In the genomic region with DNA sequence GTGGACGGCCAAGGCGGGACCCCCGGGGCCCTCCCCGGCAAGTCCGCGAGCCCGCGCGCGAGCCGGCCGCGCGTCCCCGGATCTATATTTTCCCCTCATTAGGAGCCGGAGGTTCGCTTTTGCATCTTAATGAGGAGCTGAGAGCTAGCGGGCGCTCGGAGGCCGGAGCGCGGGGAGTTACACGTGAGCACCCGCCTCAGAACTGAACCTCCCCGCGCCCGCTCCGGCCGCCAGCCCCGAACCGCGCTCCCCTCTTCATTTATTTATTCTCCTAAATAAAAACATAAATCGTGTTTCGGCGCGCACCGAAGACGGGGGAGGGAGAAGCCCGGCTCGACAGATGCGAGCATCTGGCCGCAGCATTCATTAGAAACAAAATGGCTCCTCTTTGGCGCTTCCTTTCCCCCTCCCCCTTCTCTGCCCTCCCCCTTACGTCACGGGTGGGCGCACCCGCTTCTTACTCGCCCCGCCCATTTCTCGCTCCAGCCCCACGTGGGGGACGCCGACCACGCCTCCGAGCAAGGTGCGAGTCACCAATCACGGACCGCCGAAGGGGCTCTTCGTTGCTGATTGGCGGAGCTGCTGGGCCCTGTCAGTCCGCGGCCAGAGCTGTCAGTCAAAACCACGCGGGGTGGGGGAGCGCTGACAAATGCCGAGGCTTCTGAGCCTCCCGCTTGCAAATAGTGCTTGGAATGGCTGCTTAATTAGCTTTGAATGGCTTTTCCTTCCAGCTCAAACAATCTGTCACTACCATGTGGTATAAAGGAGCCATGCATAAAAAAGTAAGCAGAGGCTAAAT, we compare ENCODE assay signal across 1 cellular context.
TF ChIP-seq lines count a peak whose summit lies in the region.

No MANE protein-coding gene starts in this region.

TF ChIP-seq in HepG2, 621 proteins besides CTCF, POLR2A, EP300 and RAD21 (continued from another document and continues in another):
- TF ChIP-seq, protein P1, sequence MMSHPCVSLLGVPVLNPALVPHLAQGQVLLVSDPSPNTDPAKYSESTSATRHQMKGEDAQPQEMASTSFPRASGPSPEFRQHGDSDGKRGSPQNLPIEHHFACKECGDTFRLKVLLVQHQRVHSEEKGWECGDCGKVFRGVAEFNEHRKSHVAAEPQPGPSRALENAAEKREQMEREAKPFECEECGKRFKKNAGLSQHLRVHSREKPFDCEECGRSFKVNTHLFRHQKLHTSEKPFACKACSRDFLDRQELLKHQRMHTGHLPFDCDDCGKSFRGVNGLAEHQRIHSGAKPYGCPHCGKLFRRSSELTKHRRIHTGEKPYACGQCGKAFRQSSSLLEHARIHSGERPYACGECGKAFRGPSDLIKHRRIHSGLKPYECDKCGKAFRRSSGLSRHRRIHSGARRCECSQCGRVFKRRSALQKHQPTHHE (CRISPR knock-in tag; IDR thresholded peaks at IDR 0.05; ENCODE audit: borderline replicate concordance), result no peak
- TF ChIP-seq, protein P2, sequence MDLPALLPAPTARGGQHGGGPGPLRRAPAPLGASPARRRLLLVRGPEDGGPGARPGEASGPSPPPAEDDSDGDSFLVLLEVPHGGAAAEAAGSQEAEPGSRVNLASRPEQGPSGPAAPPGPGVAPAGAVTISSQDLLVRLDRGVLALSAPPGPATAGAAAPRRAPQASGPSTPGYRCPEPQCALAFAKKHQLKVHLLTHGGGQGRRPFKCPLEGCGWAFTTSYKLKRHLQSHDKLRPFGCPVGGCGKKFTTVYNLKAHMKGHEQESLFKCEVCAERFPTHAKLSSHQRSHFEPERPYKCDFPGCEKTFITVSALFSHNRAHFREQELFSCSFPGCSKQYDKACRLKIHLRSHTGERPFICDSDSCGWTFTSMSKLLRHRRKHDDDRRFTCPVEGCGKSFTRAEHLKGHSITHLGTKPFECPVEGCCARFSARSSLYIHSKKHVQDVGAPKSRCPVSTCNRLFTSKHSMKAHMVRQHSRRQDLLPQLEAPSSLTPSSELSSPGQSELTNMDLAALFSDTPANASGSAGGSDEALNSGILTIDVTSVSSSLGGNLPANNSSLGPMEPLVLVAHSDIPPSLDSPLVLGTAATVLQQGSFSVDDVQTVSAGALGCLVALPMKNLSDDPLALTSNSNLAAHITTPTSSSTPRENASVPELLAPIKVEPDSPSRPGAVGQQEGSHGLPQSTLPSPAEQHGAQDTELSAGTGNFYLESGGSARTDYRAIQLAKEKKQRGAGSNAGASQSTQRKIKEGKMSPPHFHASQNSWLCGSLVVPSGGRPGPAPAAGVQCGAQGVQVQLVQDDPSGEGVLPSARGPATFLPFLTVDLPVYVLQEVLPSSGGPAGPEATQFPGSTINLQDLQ (CRISPR knock-in tag; IDR thresholded peaks at IDR 0.05), result no peak
- TF ChIP-seq, protein P3, sequence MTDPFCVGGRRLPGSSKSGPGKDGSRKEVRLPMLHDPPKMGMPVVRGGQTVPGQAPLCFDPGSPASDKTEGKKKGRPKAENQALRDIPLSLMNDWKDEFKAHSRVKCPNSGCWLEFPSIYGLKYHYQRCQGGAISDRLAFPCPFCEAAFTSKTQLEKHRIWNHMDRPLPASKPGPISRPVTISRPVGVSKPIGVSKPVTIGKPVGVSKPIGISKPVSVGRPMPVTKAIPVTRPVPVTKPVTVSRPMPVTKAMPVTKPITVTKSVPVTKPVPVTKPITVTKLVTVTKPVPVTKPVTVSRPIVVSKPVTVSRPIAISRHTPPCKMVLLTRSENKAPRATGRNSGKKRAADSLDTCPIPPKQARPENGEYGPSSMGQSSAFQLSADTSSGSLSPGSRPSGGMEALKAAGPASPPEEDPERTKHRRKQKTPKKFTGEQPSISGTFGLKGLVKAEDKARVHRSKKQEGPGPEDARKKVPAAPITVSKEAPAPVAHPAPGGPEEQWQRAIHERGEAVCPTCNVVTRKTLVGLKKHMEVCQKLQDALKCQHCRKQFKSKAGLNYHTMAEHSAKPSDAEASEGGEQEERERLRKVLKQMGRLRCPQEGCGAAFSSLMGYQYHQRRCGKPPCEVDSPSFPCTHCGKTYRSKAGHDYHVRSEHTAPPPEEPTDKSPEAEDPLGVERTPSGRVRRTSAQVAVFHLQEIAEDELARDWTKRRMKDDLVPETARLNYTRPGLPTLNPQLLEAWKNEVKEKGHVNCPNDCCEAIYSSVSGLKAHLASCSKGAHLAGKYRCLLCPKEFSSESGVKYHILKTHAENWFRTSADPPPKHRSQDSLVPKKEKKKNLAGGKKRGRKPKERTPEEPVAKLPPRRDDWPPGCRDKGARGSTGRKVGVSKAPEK (CRISPR knock-in tag; IDR thresholded peaks at IDR 0.05; ENCODE audit: borderline replicate concordance), result peak; percentile 88; the same call in 1 of the 2 replicates
- peak; percentile 71 for TF ChIP-seq TCF7 (IDR thresholded peaks at IDR 0.05; ENCODE audit: low read depth)
- no peak for TF ChIP-seq KLF9 (CRISPR knock-in tag; IDR thresholded peaks at IDR 0.05; ENCODE audit: low read depth)
- TF ChIP-seq PHB2 (IDR thresholded peaks at IDR 0.05; ENCODE audit: partially characterized antibody), result no peak
- no peak for TF ChIP-seq SRSF9 (IDR thresholded peaks at IDR 0.05; ENCODE audit: borderline replicate concordance, insufficient read depth, low read depth, low read length, poor library complexity, severe bottlenecking)
- TF ChIP-seq ARNT2 (CRISPR knock-in tag; IDR thresholded peaks at IDR 0.05; ENCODE audit: low read depth), result no peak
- no peak for TF ChIP-seq ZNF850 (CRISPR knock-in tag; conservative IDR thresholded peaks at IDR 0.05)
- TF ChIP-seq XBP1 (CRISPR knock-in tag; IDR thresholded peaks at IDR 0.05), result no peak
- TF ChIP-seq, protein P4, sequence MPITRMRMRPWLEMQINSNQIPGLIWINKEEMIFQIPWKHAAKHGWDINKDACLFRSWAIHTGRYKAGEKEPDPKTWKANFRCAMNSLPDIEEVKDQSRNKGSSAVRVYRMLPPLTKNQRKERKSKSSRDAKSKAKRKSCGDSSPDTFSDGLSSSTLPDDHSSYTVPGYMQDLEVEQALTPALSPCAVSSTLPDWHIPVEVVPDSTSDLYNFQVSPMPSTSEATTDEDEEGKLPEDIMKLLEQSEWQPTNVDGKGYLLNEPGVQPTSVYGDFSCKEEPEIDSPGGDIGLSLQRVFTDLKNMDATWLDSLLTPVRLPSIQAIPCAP (CRISPR knock-in tag; IDR thresholded peaks at IDR 0.05; ENCODE audit: low read depth), result no peak
- no peak for TF ChIP-seq ZFP90 (CRISPR knock-in tag; IDR thresholded peaks at IDR 0.05; ENCODE audit: borderline replicate concordance)
- TF ChIP-seq, protein P5, sequence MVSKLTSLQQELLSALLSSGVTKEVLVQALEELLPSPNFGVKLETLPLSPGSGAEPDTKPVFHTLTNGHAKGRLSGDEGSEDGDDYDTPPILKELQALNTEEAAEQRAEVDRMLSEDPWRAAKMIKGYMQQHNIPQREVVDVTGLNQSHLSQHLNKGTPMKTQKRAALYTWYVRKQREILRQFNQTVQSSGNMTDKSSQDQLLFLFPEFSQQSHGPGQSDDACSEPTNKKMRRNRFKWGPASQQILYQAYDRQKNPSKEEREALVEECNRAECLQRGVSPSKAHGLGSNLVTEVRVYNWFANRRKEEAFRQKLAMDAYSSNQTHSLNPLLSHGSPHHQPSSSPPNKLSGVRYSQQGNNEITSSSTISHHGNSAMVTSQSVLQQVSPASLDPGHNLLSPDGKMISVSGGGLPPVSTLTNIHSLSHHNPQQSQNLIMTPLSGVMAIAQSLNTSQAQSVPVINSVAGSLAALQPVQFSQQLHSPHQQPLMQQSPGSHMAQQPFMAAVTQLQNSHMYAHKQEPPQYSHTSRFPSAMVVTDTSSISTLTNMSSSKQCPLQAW (CRISPR knock-in tag; IDR thresholded peaks at IDR 0.05), result peak; percentile 94
- TF ChIP-seq, protein P6, sequence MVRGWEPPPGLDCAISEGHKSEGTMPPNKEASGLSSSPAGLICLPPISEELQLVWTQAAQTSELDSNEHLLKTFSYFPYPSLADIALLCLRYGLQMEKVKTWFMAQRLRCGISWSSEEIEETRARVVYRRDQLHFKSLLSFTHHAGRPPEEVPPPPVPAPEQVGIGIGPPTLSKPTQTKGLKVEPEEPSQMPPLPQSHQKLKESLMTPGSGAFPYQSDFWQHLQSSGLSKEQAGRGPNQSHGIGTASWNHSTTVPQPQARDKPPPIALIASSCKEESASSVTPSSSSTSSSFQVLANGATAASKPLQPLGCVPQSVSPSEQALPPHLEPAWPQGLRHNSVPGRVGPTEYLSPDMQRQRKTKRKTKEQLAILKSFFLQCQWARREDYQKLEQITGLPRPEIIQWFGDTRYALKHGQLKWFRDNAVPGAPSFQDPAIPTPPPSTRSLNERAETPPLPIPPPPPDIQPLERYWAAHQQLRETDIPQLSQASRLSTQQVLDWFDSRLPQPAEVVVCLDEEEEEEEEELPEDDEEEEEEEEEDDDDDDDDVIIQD (CRISPR knock-in tag; IDR thresholded peaks at IDR 0.05; ENCODE audit: low read depth), result no peak
- TF ChIP-seq ZKSCAN1 (IDR thresholded peaks at IDR 0.05; ENCODE audit: low read length), result no peak
- no peak for TF ChIP-seq ZNF652 (CRISPR knock-in tag; IDR thresholded peaks at IDR 0.05; ENCODE audit: borderline replicate concordance, low read depth)
- no peak for TF ChIP-seq ZNF7 (CRISPR knock-in tag; IDR thresholded peaks at IDR 0.05)
- TF ChIP-seq, protein P7, sequence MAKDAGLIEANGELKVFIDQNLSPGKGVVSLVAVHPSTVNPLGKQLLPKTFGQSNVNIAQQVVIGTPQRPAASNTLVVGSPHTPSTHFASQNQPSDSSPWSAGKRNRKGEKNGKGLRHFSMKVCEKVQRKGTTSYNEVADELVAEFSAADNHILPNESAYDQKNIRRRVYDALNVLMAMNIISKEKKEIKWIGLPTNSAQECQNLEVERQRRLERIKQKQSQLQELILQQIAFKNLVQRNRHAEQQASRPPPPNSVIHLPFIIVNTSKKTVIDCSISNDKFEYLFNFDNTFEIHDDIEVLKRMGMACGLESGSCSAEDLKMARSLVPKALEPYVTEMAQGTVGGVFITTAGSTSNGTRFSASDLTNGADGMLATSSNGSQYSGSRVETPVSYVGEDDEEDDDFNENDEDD (CRISPR knock-in tag; IDR thresholded peaks at IDR 0.05; ENCODE audit: borderline replicate concordance), result peak; percentile 22; the same call in 1 of the 2 replicates
- TF ChIP-seq BCL6 (CRISPR knock-in tag; IDR thresholded peaks at IDR 0.05), result peak; percentile 59
- TF ChIP-seq, protein P8, sequence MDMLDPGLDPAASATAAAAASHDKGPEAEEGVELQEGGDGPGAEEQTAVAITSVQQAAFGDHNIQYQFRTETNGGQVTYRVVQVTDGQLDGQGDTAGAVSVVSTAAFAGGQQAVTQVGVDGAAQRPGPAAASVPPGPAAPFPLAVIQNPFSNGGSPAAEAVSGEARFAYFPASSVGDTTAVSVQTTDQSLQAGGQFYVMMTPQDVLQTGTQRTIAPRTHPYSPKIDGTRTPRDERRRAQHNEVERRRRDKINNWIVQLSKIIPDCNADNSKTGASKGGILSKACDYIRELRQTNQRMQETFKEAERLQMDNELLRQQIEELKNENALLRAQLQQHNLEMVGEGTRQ (IDR thresholded peaks at IDR 0.05; ENCODE audit: low read depth, low read length), result peak; percentile 58; the same call in 1 of the 2 replicates
- TF ChIP-seq, protein P8 (CRISPR knock-in tag; IDR thresholded peaks at IDR 0.05; ENCODE audit: borderline replicate concordance), result peak; percentile 55; the same call in 1 of the 2 replicates
- no peak for TF ChIP-seq CC2D1A (CRISPR knock-in tag; IDR thresholded peaks at IDR 0.05)
- TF ChIP-seq SRSF1 (optimal IDR thresholded peaks at IDR 0.05; ENCODE audit: low read depth, low read length), result peak; percentile 30
- TF ChIP-seq, protein P9, sequence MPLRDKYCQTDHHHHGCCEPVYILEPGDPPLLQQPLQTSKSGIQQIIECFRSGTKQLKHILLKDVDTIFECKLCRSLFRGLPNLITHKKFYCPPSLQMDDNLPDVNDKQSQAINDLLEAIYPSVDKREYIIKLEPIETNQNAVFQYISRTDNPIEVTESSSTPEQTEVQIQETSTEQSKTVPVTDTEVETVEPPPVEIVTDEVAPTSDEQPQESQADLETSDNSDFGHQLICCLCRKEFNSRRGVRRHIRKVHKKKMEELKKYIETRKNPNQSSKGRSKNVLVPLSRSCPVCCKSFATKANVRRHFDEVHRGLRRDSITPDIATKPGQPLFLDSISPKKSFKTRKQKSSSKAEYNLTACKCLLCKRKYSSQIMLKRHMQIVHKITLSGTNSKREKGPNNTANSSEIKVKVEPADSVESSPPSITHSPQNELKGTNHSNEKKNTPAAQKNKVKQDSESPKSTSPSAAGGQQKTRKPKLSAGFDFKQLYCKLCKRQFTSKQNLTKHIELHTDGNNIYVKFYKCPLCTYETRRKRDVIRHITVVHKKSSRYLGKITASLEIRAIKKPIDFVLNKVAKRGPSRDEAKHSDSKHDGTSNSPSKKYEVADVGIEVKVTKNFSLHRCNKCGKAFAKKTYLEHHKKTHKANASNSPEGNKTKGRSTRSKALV (CRISPR knock-in tag; IDR thresholded peaks at IDR 0.05), result no peak
- TF ChIP-seq, protein P10, sequence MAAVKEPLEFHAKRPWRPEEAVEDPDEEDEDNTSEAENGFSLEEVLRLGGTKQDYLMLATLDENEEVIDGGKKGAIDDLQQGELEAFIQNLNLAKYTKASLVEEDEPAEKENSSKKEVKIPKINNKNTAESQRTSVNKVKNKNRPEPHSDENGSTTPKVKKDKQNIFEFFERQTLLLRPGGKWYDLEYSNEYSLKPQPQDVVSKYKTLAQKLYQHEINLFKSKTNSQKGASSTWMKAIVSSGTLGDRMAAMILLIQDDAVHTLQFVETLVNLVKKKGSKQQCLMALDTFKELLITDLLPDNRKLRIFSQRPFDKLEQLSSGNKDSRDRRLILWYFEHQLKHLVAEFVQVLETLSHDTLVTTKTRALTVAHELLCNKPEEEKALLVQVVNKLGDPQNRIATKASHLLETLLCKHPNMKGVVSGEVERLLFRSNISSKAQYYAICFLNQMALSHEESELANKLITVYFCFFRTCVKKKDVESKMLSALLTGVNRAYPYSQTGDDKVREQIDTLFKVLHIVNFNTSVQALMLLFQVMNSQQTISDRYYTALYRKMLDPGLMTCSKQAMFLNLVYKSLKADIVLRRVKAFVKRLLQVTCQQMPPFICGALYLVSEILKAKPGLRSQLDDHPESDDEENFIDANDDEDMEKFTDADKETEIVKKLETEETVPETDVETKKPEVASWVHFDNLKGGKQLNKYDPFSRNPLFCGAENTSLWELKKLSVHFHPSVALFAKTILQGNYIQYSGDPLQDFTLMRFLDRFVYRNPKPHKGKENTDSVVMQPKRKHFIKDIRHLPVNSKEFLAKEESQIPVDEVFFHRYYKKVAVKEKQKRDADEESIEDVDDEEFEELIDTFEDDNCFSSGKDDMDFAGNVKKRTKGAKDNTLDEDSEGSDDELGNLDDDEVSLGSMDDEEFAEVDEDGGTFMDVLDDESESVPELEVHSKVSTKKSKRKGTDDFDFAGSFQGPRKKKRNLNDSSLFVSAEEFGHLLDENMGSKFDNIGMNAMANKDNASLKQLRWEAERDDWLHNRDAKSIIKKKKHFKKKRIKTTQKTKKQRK (IDR thresholded peaks at IDR 0.05; ENCODE audit: low read length), result no peak
- no peak for TF ChIP-seq NFE2L2 (IDR thresholded peaks at IDR 0.05; ENCODE audit: low read length)
